8 cellular contexts compared by ENCODE assay signal in the genomic region with DNA sequence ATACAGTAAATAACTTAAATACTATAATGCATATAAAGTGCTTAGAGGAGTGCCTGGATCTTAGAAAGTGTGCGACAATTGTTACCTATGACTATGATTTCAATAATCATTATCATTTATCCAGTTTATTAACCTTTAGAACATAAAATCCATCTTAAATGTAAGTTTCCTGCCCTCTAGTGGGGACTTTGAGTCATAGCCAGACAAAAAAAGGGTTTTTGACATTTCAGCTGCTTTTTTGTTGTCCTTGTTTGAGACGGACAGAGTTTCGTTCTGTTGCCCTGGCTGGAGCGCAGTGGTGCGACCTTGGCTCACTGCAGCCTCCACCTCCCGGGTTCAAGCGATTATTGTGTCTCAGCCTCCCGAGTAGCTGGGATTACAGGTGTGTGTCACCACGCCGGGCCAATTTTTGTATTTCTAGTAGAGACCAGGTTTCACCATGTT. TPM values are rescaled to one million over a fixed set of nuclear protein-coding genes. Genes with fewer than 3 reads are reported as not detected.
DNase-seq lines count a peak whose midpoint lies in the region; ATAC-seq, FAIRE-seq and TF ChIP-seq lines count a peak whose summit lies in the region.

No MANE protein-coding gene starts in this region.

- H3K9me2 ChIP-seq in GM23248 (ENCODE audit: insufficient read depth) (no peaks in the 10 kb centered on the region), OCI-LY1 (ENCODE audit: low read depth, low read length) (no peaks in the 10 kb centered on the region)

- H3K27ac Mint-ChIP-seq in endothelial cell (ENCODE audit: unreplicated experiment), result no peak overlapping the region

- in situ Hi-C loops in GM23248 (cut with MboI), result loop anchor here (25.0 kb wide), 1 partner anchor 630 kb away; no protein-coding TSS in a partner anchor

- H3K27me3 ChIP-seq in GM23248 (replicated peaks; ENCODE audit: insufficient read depth) (no peaks in the 10 kb centered on the region), OCI-LY1 (ENCODE audit: insufficient read depth, low read length) (0 out of 2 replicates have a peak, but pooled peaks cover 3% of the 10 kb centered on the region), pancreas (no peaks in the 10 kb centered on the region)

- intact Hi-C loops in pancreas (cut with DNase I), result loop anchor here in 1 of 3 donors (5.0 kb wide), 1 partner anchor 35 kb away; no protein-coding TSS in a partner anchor

- H2AFZ ChIP-seq in GM23248, result peak overlapping the region; percentile 55
- no peak overlapping the region for H2AFZ ChIP-seq in OCI-LY1 (ENCODE audit: low read length)

- H4K20me1 ChIP-seq in GM23248 (ENCODE audit: insufficient read depth) (no peaks in the 10 kb centered on the region), OCI-LY1 (ENCODE audit: insufficient read depth, low read length) (no peaks in the 10 kb centered on the region)

- H3K27me3 Mint-ChIP-seq in endothelial cell (ENCODE audit: unreplicated experiment), result peaks cover 2% of the 10 kb centered on the region

- DNase-seq in GM23248 (peak; percentile 66), endothelial cell (ENCODE audit: low spot score) (no peak), pancreas (peak in 1 of 6 donors; percentile 21), T1000 (lab: John Stamatoyannopoulos, UW) (no peak)
- no peak for DNase-seq in NK-92 treated with Interleukin-12 subunit alpha and Interleukin-12 subunit beta, amount 100 ng/mL, for 24 hours (lab: John Stamatoyannopoulos, UW)

- H3K9ac ChIP-seq in GM23248 (no peak overlapping the region), OCI-LY1 (ENCODE audit: low read length) (no peak overlapping the region)

- peak in 3 of 4 donors; percentile 12 to 35 (median 20) for ATAC-seq in pancreas
- no peak for ATAC-seq in GM18517 (IDR thresholded peaks at IDR 0.05; ENCODE audit: unreplicated experiment)

- no peak overlapping the region for H3K4me3 Mint-ChIP-seq in endothelial cell (ENCODE audit: unreplicated experiment)

- H3K4me2 ChIP-seq in GM23248 (ENCODE audit: unreplicated experiment) (no peak overlapping the region), OCI-LY1 (ENCODE audit: low read length) (0 out of 2 replicates have a peak overlapping the region, but pooled peaks have one; percentile 27)

- H3K27ac ChIP-seq in C4-2B (no peak overlapping the region), GM23248 (no peak overlapping the region), OCI-LY1 (ENCODE audit: low read depth, low read length, poor library complexity, severe bottlenecking) (no peak overlapping the region), pancreas (no peak overlapping the region)

- H3K4me3 ChIP-seq in GM23248, result no peak overlapping the region
- H3K4me3 ChIP-seq in OCI-LY1 (ENCODE audit: low read depth, low read length, poor library complexity, severe bottlenecking), result no peak overlapping the region
- H3K4me3 ChIP-seq in pancreas, result no peak overlapping the region

- no peaks in the 10 kb centered on the region for H3K9me3 Mint-ChIP-seq in endothelial cell (ENCODE audit: unreplicated experiment)

- no peaks in the 10 kb centered on the region for H3K79me2 ChIP-seq in GM23248 (ENCODE audit: insufficient read depth)
- no peaks in the 10 kb centered on the region for H3K79me2 ChIP-seq in OCI-LY1 (ENCODE audit: insufficient read depth, low read length)

- FAIRE-seq in pancreas (lab: Jason Lieb, UNC), result peak; percentile 39

- peaks cover 2% of the 10 kb centered on the region for H3K4me1 Mint-ChIP-seq in endothelial cell (ENCODE audit: unreplicated experiment)

- no peaks in the 10 kb centered on the region for H3K4me1 ChIP-seq in GM23248 (ENCODE audit: insufficient read depth)
- H3K4me1 ChIP-seq in OCI-LY1 (ENCODE audit: insufficient read depth, low read length, severe bottlenecking), result no peaks in the 10 kb centered on the region
- peaks cover 24 to 40% (median 25%) of the 10 kb centered on the region in 3 donors for H3K4me1 ChIP-seq in pancreas

- H3F3A ChIP-seq in GM23248 (ENCODE audit: insufficient read depth) (no peaks in the 10 kb centered on the region), OCI-LY1 (ENCODE audit: insufficient read depth, low read length) (no peaks in the 10 kb centered on the region)

- TF ChIP-seq CTCF in C4-2B (conservative IDR thresholded peaks at IDR 0.05) (peak; percentile 77), OCI-LY1 (IDR thresholded peaks at IDR 0.05; ENCODE audit: low read length) (peak; percentile 79), endothelial cell (IDR thresholded peaks at IDR 0.05; ENCODE audit: unreplicated experiment) (peak; percentile 95), pancreas (IDR thresholded peaks at IDR 0.05) (peak; percentile 51 to 79 (median 60))

- 21% methylated on average over 10 of the region's 10 CpGs for WGBS in GM23248 (ENCODE audit: low coverage in 1 of 2, low lambda C conversion rate in 2 of 2, missing lambda C conversion rate in 2 of 2), 2 experiments
- 21 to 22% methylated on average over 10 of the region's 10 CpGs for WGBS in pancreas, 2 donors

- H3K36me3 ChIP-seq in GM23248 (ENCODE audit: low read depth) (no peaks in the 10 kb centered on the region), OCI-LY1 (ENCODE audit: insufficient read depth, low read length) (no peaks in the 10 kb centered on the region), pancreas (no peaks in the 10 kb centered on the region)

- H3K9me3 ChIP-seq in GM23248 (ENCODE audit: low read depth) (no peaks in the 10 kb centered on the region), OCI-LY1 (ENCODE audit: low read length) (no peaks in the 10 kb centered on the region), pancreas (no peaks in the 10 kb centered on the region)

- no peaks in the 10 kb centered on the region for H3K36me3 Mint-ChIP-seq in endothelial cell (ENCODE audit: low read depth, unreplicated experiment)

RNA-seq across cellular contexts. Expression of a gene that starts 9.7 kb away (rescaled TPM):
- not detected in 2 replicates for total RNA-seq in GM23248 (2014; rRNA removed; shearing (Covaris generic))
- 0.09 TPM in 1 of 2 replicates, not detected in the other for polyA plus RNA-seq in GM23248 (2016; fragmentation: Nextera tagmentation; extraction: Ambion mirVana)
- not detected for total RNA-seq in endothelial cell (ENCODE audit: unreplicated experiment)
- 1 to 10 TPM; 1.0 to 8.9 (median 3.2) TPM for total RNA-seq in pancreas
- 1 to 10 TPM in 1 of 2 donors, under 1 TPM in 1; 0.85 to 1.3 TPM for polyA plus RNA-seq in pancreas

RNA-seq across cellular contexts. Expression of a gene that starts 38.6 kb away (rescaled TPM):
- 223 and 251 TPM in 2 replicates for total RNA-seq in GM23248 (2014; rRNA removed; shearing (Covaris generic))
- polyA plus RNA-seq in GM23248 (2016; fragmentation: Nextera tagmentation; extraction: Ambion mirVana) (952 and 958 TPM in 2 replicates), pancreas (10 to 100 TPM; 88.4 to 99.5 TPM)
- total RNA-seq in endothelial cell (ENCODE audit: unreplicated experiment) (156 TPM), pancreas (10 to 100 TPM; 44.3 to 87.6 (median 67.2) TPM)
